Comparison of ENCODE assay signal across 27 cellular contexts in genomic region chr17:80800775-80801391, GRCh38.
DNase-seq lines count a peak whose midpoint lies in the region; ATAC-seq and TF ChIP-seq lines count a peak whose summit lies in the region.
"Had no signal": no experiment of that assay in that cellular context is flagged by ENCODE, and none has a peak within 500 bp of the region (broad histone marks: within the 10 kb centered on the region; RNA-seq: fewer than 3 reads in every experiment).

No MANE protein-coding gene starts in this region.

- peak overlapping the region in 48 of 59 donors; percentile 3 to 61 (median 31) for H3K4me3 ChIP-seq in dorsolateral prefrontal cortex
- H3K4me3 ChIP-seq: esophagus squamous epithelium, gastrocnemius medialis, psoas muscle, transverse colon had no signal

- peak in 6 of 56 donors; percentile 3 to 46 (median 20) for TF ChIP-seq CTCF in dorsolateral prefrontal cortex (IDR thresholded peaks at IDR 0.05 in 54 of 56, conservative IDR thresholded peaks at IDR 0.05 in 2 of 56; ENCODE audit: low read depth in 1 of 56, partially characterized antibody in 56 of 56)

- no peak for ATAC-seq in activated CD8-positive, alpha-beta memory T cell treated with anti-CD3 and anti-CD28 coated beads, Interleukin-2, amount 10 ng/mL, durations not matched to agents 7 days and 5 days
- ATAC-seq in HG03159 (IDR thresholded peaks at IDR 0.05; ENCODE audit: unreplicated experiment) (no peak), HG02623 (IDR thresholded peaks at IDR 0.05; ENCODE audit: unreplicated experiment) (no peak), GM18909 (IDR thresholded peaks at IDR 0.05; ENCODE audit: poor library complexity, unreplicated experiment) (no peak)
- ATAC-seq: effector memory CD8-positive, alpha-beta T cell; gastrocnemius medialis; psoas muscle had no signal

- peaks cover 28% of the 10 kb centered on the region for H3K36me3 Mint-ChIP-seq in activated CD8-positive, alpha-beta memory T cell treated with anti-CD3 and anti-CD28 coated beads, Interleukin-2, amount 10 ng/mL, durations not matched to agents 7 days and 5 days

- intact Hi-C loops in dorsolateral prefrontal cortex (cut with DNase I) = no loop called here

- CTCF ChIA-PET in activated CD8-positive, alpha-beta memory T cell treated with anti-CD3 and anti-CD28 coated beads, Interleukin-2, amount 10 ng/mL, durations not matched to agents 7 days and 5 days (lab: Charles Lee) = no interaction called here

- peaks cover 11% of the 10 kb centered on the region for H3K4me1 Mint-ChIP-seq in activated CD8-positive, alpha-beta memory T cell treated with anti-CD3 and anti-CD28 coated beads, Interleukin-2, amount 10 ng/mL, durations not matched to agents 7 days and 5 days
- H3K4me1 Mint-ChIP-seq: neural crest cell had no signal

- H3K27ac ChIP-seq in dorsolateral prefrontal cortex = peak overlapping the region in 24 of 59 donors; percentile 0 to 65 (median 29)
- H3K27ac ChIP-seq: brain microvascular endothelial cell, C4-2B, esophagus squamous epithelium, gastrocnemius medialis, psoas muscle, transverse colon had no signal

- H3K4me3 Mint-ChIP-seq in activated CD8-positive, alpha-beta memory T cell treated with anti-CD3 and anti-CD28 coated beads, Interleukin-2, amount 10 ng/mL, durations not matched to agents 7 days and 5 days = no peak overlapping the region
- H3K4me3 Mint-ChIP-seq: activated CD4-positive, alpha-beta T cell treated with anti-CD3 and anti-CD28 coated beads, Interleukin-2, amount 10 ng/mL, durations not matched to agents 7 days and 5 days; activated naive CD8-positive, alpha-beta T cell treated with anti-CD3 and anti-CD28 coated beads, Interleukin-2, amount 10 ng/mL, durations not matched to agents 7 days and 5 days; effector memory CD8-positive, alpha-beta T cell; neural crest cell had no signal

- no peak overlapping the region for H3K27ac Mint-ChIP-seq in activated CD8-positive, alpha-beta memory T cell treated with anti-CD3 and anti-CD28 coated beads, Interleukin-2, amount 10 ng/mL, durations not matched to agents 7 days and 5 days
- H3K27ac Mint-ChIP-seq: activated naive CD8-positive, alpha-beta T cell treated with anti-CD3 and anti-CD28 coated beads, Interleukin-2, amount 10 ng/mL, durations not matched to agents 7 days and 5 days; activated T-helper 2 cell treated with anti-CD3 and anti-CD28 coated beads, Interferon-gamma antibody, Interleukin-2, Interleukin-4, amounts not matched to agents 10 μg/mL and 5 μg/mL and 100 μg/mL, durations not matched to agents 14 hours and 24 hours and 36 hours; effector memory CD8-positive, alpha-beta T cell had no signal

- no peaks in the 10 kb centered on the region for H3K27me3 Mint-ChIP-seq in activated CD8-positive, alpha-beta memory T cell treated with anti-CD3 and anti-CD28 coated beads, Interleukin-2, amount 10 ng/mL, durations not matched to agents 7 days and 5 days
- H3K27me3 Mint-ChIP-seq: activated CD4-positive, alpha-beta T cell treated with anti-CD3 and anti-CD28 coated beads, Interleukin-2, amount 10 ng/mL, durations not matched to agents 7 days and 5 days; activated naive CD8-positive, alpha-beta T cell treated with anti-CD3 and anti-CD28 coated beads, Interleukin-2, amount 10 ng/mL, durations not matched to agents 7 days and 5 days; effector memory CD8-positive, alpha-beta T cell had no signal

- no peaks in the 10 kb centered on the region for H3K9me3 Mint-ChIP-seq in activated CD8-positive, alpha-beta memory T cell treated with anti-CD3 and anti-CD28 coated beads, Interleukin-2, amount 10 ng/mL, durations not matched to agents 7 days and 5 days (ENCODE audit: low read depth)
- H3K9me3 Mint-ChIP-seq: activated T-helper 2 cell treated with anti-CD3 and anti-CD28 coated beads, Interferon-gamma antibody, Interleukin-2, Interleukin-4, amounts not matched to agents 10 μg/mL and 5 μg/mL and 100 μg/mL, durations not matched to agents 14 hours and 24 hours and 36 hours; effector memory CD8-positive, alpha-beta T cell; neural crest cell had no signal

- peak; percentile 25 for DNase-seq in activated CD8-positive, alpha-beta memory T cell treated with anti-CD3 and anti-CD28 coated beads, Interleukin-2, amount 10 ng/mL, durations not matched to agents 7 days and 5 days
- DNase-seq in activated CD8-positive, alpha-beta memory T cell treated with anti-CD3 and anti-CD28 coated beads, Interleukin-2, amount 50 U/mL, for 4 hours = no peak
- DNase-seq in NCI-H526 treated with DMSO at 0.1 percent for 48 hours (lab: John Stamatoyannopoulos, UW) (peak; percentile 7), dorsolateral prefrontal cortex (peak in 2 of 10 donors; percentile 27 to 33), pons (ENCODE audit: low spot score) (peak; percentile 46)
- DNase-seq: activated CD4-positive, alpha-beta T cell treated with anti-CD3 and anti-CD28 coated beads, Interleukin-2, amount 10 ng/mL, durations not matched to agents 7 days and 5 days; activated naive CD8-positive, alpha-beta T cell treated with anti-CD3 and anti-CD28 coated beads, Interleukin-2, amount 10 ng/mL, durations not matched to agents 7 days and 5 days; brain microvascular endothelial cell; Calu3; effector memory CD8-positive, alpha-beta T cell; esophagus squamous epithelium; hippocampal formation; Kasumi-1; MV-4-11; NCI-H187 treated with DMSO at 0.1 percent for 48 hours; RPMI8226; SK-N-SH; stimulated activated CD4-positive, alpha-beta T cell treated with anti-CD3 and anti-CD28 coated beads, Interleukin-15, amount 100 ng/mL, for 24 hours; transverse colon had no signal

- H3K27me3 ChIP-seq in dorsolateral prefrontal cortex = no peaks in the 10 kb centered on the region
- H3K27me3 ChIP-seq: brain microvascular endothelial cell, esophagus squamous epithelium, gastrocnemius medialis, transverse colon had no signal
